Comparison of ENCODE assay signal across 9 cellular contexts in the genomic region with DNA sequence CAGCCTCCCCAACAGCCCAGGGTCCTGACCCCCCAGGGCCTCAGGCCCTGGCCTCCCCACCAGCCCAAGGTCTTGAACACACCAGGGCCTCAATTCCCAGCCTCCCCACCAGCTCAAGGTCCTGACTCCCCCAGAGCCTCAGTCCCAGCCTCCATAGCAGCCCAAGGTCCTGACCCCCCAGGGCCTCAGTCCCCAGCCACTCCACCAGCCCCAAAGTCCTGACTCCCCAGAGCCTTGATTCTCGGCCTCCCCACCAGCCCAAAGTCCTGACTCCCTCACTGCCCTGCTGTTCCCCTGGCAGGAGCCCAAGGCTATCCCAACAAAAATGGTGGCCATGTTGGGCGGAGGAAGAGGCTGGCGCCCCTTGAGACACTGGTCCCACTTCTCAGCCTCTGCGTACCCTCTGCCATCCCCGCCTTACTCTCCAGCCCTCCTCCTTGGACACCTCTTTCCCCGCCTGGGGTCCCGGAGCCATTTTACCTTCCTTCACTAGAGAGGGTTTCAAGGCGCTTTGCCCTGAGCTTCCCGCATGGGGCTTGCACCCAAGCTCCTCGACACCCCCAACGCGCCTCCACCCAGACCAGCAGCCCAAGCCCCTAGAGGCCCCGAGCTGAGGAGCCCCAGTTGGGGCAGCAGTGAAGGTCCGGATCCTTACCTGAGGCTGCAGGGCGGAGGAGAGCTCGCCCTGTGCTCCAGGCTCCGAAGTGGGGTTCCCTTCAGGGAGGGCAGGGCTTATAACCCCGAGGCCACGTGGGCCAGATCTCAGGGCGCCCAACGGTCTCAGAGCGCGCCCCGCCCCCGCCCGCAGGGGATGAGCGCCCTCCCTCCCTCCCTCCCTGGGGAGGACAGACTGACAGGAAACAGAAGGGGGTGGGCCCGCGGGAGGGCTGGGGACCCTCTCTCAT. TPM values are rescaled to one million over a fixed set of nuclear protein-coding genes. Genes with fewer than 3 reads are reported as not detected.
DNase-seq lines count a peak whose midpoint lies in the region; ATAC-seq and TF ChIP-seq lines count a peak whose summit lies in the region.
"Had no signal": no experiment of that assay in that cellular context is flagged by ENCODE, and none has a peak within 500 bp of the region (broad histone marks: within the 10 kb centered on the region; RNA-seq: fewer than 3 reads in every experiment).

No MANE protein-coding gene starts in this region.

- H3K27ac Mint-ChIP-seq in CD8-positive, alpha-beta memory T cell, result peak overlapping the region; percentile 94 to 100 (median 97)
- peak overlapping the region; percentile 100 for H3K27ac Mint-ChIP-seq in activated CD4-positive, alpha-beta T cell treated with anti-CD3 and anti-CD28 coated beads, Interleukin-2, amount 10 ng/mL, durations not matched to agents 24 days and 14 days

- no peaks in the 10 kb centered on the region for H3K27me3 ChIP-seq in CD8-positive, alpha-beta memory T cell (ENCODE audit: insufficient read depth, low read length, poor library complexity, severe bottlenecking)

- H3K27ac ChIP-seq in CD8-positive, alpha-beta memory T cell (ENCODE audit: low read depth, low read length), result peak overlapping the region; percentile 96
- peak overlapping the region; percentile 12 to 99 (median 93) for H3K27ac ChIP-seq in skin epidermis

- peaks cover 17 to 52% (median 20%) of the 10 kb centered on the region in 3 donors for H3K36me3 Mint-ChIP-seq in CD8-positive, alpha-beta memory T cell
- peaks cover 50% of the 10 kb centered on the region for H3K36me3 Mint-ChIP-seq in activated CD4-positive, alpha-beta T cell treated with anti-CD3 and anti-CD28 coated beads, Interleukin-2, amount 10 ng/mL, durations not matched to agents 24 days and 14 days (ENCODE audit: low read depth)

- peaks cover 60% of the 10 kb centered on the region for H3K4me1 ChIP-seq in CD8-positive, alpha-beta memory T cell (ENCODE audit: insufficient read depth, low read length)

- peak; percentile 99 for TF ChIP-seq POLR2A in erythroblast (IDR thresholded peaks at IDR 0.05; ENCODE audit: low read length)

- H3K4me1 Mint-ChIP-seq in CD8-positive, alpha-beta memory T cell, result peaks cover 59 to 70% (median 66%) of the 10 kb centered on the region in 3 donors
- peaks cover 56% of the 10 kb centered on the region for H3K4me1 Mint-ChIP-seq in activated CD4-positive, alpha-beta T cell treated with anti-CD3 and anti-CD28 coated beads, Interleukin-2, amount 10 ng/mL, durations not matched to agents 24 days and 14 days

- peaks cover 0 to 2% (median 0%) of the 10 kb centered on the region in 5 donors for H3K9me3 Mint-ChIP-seq in CD8-positive, alpha-beta memory T cell
- peaks cover 4% of the 10 kb centered on the region for H3K9me3 Mint-ChIP-seq in activated CD4-positive, alpha-beta T cell treated with anti-CD3 and anti-CD28 coated beads, Interleukin-2, amount 10 ng/mL, durations not matched to agents 24 days and 14 days

- peaks cover 0 to 6% of the 10 kb centered on the region in 2 donors for H3K27me3 Mint-ChIP-seq in CD8-positive, alpha-beta memory T cell
- H3K27me3 Mint-ChIP-seq in activated CD4-positive, alpha-beta T cell treated with anti-CD3 and anti-CD28 coated beads, Interleukin-2, amount 10 ng/mL, durations not matched to agents 24 days and 14 days, result peaks cover 4% of the 10 kb centered on the region

- CTCF ChIA-PET in CD8-positive, alpha-beta memory T cell (lab: Charles Lee), result interaction anchor here (0.7 to 8.6 kb wide), 5 partner anchors 12 to 85 kb away, joined by 3 to 164 read pairs (median 8); a partner anchor contains a TSS

- POLR2A ChIA-PET in CD8-positive, alpha-beta memory T cell (lab: Charles Lee), result interaction anchor here (0.7 to 13.6 kb wide), 9 partner anchors 9 to 325 kb away, joined by 3 to 491 read pairs (median 4); a partner anchor contains a TSS

- intact Hi-C loops in activated CD4-positive, alpha-beta T cell treated with anti-CD3 and anti-CD28 coated beads, Interleukin-2, amount 10 ng/mL, durations not matched to agents 24 days and 14 days (cut with micrococcal nuclease), result loop anchor here (10.0 kb wide), 2 partner anchors 823 to 1453 kb away; a partner anchor contains a TSS

- no peaks in the 10 kb centered on the region for H3K9me3 ChIP-seq in CD8-positive, alpha-beta memory T cell (ENCODE audit: low read length)

- peak overlapping the region; percentile 89 to 100 (median 95) for H3K4me3 Mint-ChIP-seq in CD8-positive, alpha-beta memory T cell
- H3K4me3 Mint-ChIP-seq in activated CD4-positive, alpha-beta T cell treated with anti-CD3 and anti-CD28 coated beads, Interleukin-2, amount 10 ng/mL, durations not matched to agents 24 days and 14 days, result peak overlapping the region; percentile 91

- peak overlapping the region; percentile 98 for H3K4me3 ChIP-seq in CD8-positive, alpha-beta memory T cell (ENCODE audit: low read length)
- H3K4me3 ChIP-seq in skin epidermis, result peak overlapping the region; percentile 43 to 65 (median 54)

- peaks cover 22% of the 10 kb centered on the region for H3K36me3 ChIP-seq in CD8-positive, alpha-beta memory T cell (ENCODE audit: insufficient read depth, low read length)

- peak; percentile 80 to 94 (median 82) for DNase-seq in CD8-positive, alpha-beta memory T cell
- DNase-seq in activated CD4-positive, alpha-beta T cell treated with anti-CD3 and anti-CD28 coated beads, Interleukin-2, amount 10 ng/mL, durations not matched to agents 24 days and 14 days, result peak; percentile 98
- DNase-seq in erythroblast (lab: John Stamatoyannopoulos, UW), result peak; percentile 92 to 94
- DNase-seq in NCI-H1048 (lab: John Stamatoyannopoulos, UW), result no peak

- ATAC-seq in HG03439 (IDR thresholded peaks at IDR 0.05; ENCODE audit: unreplicated experiment) (peak; percentile 14), GM18519 (IDR thresholded peaks at IDR 0.05; ENCODE audit: low FRiP score, unreplicated experiment) (no peak), HG03565 (IDR thresholded peaks at IDR 0.05; ENCODE audit: unreplicated experiment) (no peak)

RNA-seq across cellular contexts. Expression of a gene that starts 3.5 kb away (rescaled TPM):
- total RNA-seq in CD8-positive, alpha-beta memory T cell, result 10 to 100 TPM; 14.4 to 15.0 TPM
- 4.0 TPM for polyA plus RNA-seq in CD8-positive, alpha-beta memory T cell
- 22.6 and 23.6 TPM in 2 replicates for total RNA-seq in activated CD4-positive, alpha-beta T cell treated with anti-CD3 and anti-CD28 coated beads, Interleukin-2, amount 10 ng/mL, durations not matched to agents 24 days and 14 days

RNA-seq across cellular contexts. Expression of a gene that starts 19.9 kb away (rescaled TPM):
- 100 to 1,000 TPM; 145 to 149 TPM for total RNA-seq in CD8-positive, alpha-beta memory T cell
- 97.5 TPM for polyA plus RNA-seq in CD8-positive, alpha-beta memory T cell
- total RNA-seq in activated CD4-positive, alpha-beta T cell treated with anti-CD3 and anti-CD28 coated beads, Interleukin-2, amount 10 ng/mL, durations not matched to agents 24 days and 14 days, result 139 and 143 TPM in 2 replicates

RNA-seq across cellular contexts. Expression of a gene that starts 51.3 kb away (rescaled TPM):
- not detected for total RNA-seq in CD8-positive, alpha-beta memory T cell
- not detected for polyA plus RNA-seq in CD8-positive, alpha-beta memory T cell
- not detected in 2 replicates for total RNA-seq in activated CD4-positive, alpha-beta T cell treated with anti-CD3 and anti-CD28 coated beads, Interleukin-2, amount 10 ng/mL, durations not matched to agents 24 days and 14 days
- total RNA-seq: bronchial epithelial cell had no signal
